Comparison of ENCODE assay signal across 8 cellular contexts in genomic region chr17:29592850-29593545, GRCh38. TPM values are rescaled to one million over a fixed set of nuclear protein-coding genes. Genes with fewer than 3 reads are reported as not detected.
DNase-seq lines count a peak whose midpoint lies in the region; ATAC-seq, FAIRE-seq and TF ChIP-seq lines count a peak whose summit lies in the region.

Gene ANKRD13B, plus strand, starts transcription at chr17:29593132. Its CDS starts 490 bp downstream, at chr17:29593622.

- FAIRE-seq in A549 (lab: Jason Lieb, UNC) = no peak
- no peak for FAIRE-seq in RCC 7860 (lab: Jason Lieb, UNC)

- no peak for TF ChIP-seq RAD21 in A549 (conservative IDR thresholded peaks at IDR 0.05 in 1 of 2, IDR thresholded peaks at IDR 0.05 in 1 of 2)

- TF ChIP-seq POLR2A in A549 (IDR thresholded peaks at IDR 0.05; ENCODE audit: low read length) = peak; percentile 15; the same call in 1 of the 2 replicates

- 2% methylated on average over 12 of the region's 94 CpGs for whole genome bisulfite sequencing in A549 (ENCODE audit: missing lambda C conversion rate)

- no peaks in the 10 kb centered on the region for H3K27me3 Mint-ChIP-seq in activated naive CD4-positive, alpha-beta T cell treated with anti-CD3 and anti-CD28 coated beads, Interleukin-2, amount 50 U/mL, for 24 hours

- H3K4me1 ChIP-seq in A549 (peaks cover 41% of the 10 kb centered on the region), right atrium auricular region (peaks cover 0 to 69% of the 10 kb centered on the region in 2 donors)

- no peaks in the 10 kb centered on the region for H3K36me3 Mint-ChIP-seq in activated naive CD4-positive, alpha-beta T cell treated with anti-CD3 and anti-CD28 coated beads, Interleukin-2, amount 50 U/mL, for 24 hours

- TF ChIP-seq CTCF in A549 (IDR thresholded peaks at IDR 0.05) = no peak
- TF ChIP-seq CTCF in GM12865 (IDR thresholded peaks at IDR 0.05; ENCODE audit: insufficient read depth, low read depth, low read length, missing control alignments) = no peak
- TF ChIP-seq CTCF in right atrium auricular region (IDR thresholded peaks at IDR 0.05) = no peak

- H3K27me3 ChIP-seq in right atrium auricular region = no peaks in the 10 kb centered on the region

- H3K4me3 Mint-ChIP-seq in activated naive CD4-positive, alpha-beta T cell treated with anti-CD3 and anti-CD28 coated beads, Interleukin-2, amount 50 U/mL, for 24 hours = peak within 1 kb of the TSS; percentile 80

- H3K27ac ChIP-seq in A549 = peak within 1 kb of the TSS; percentile 95 to 96
- H3K27ac ChIP-seq in right atrium auricular region = peak within 1 kb of the TSS; percentile 84 to 89

- H3K9me3 Mint-ChIP-seq in activated naive CD4-positive, alpha-beta T cell treated with anti-CD3 and anti-CD28 coated beads, Interleukin-2, amount 50 U/mL, for 24 hours = no peaks in the 10 kb centered on the region

- DNase-seq in A549 (ENCODE audit: low read depth in 1 of 2, low spot score in 1 of 2) = peak in 1 of 2 experiments; percentile 66
- peak; percentile 55 for DNase-seq in GM12865 (ENCODE audit: low read depth)
- DNase-seq in NCI-H524 (lab: John Stamatoyannopoulos, UW) = peak; percentile 90 to 96
- DNase-seq in right atrium auricular region (ENCODE audit: low spot score) = no peak
- no peak for DNase-seq in pulmonary artery endothelial cell (ENCODE audit: low read depth, low spot score)
- DNase-seq in RCC 7860 (ENCODE audit: low spot score) = no peak

- no peak for TF ChIP-seq EP300 in A549 (IDR thresholded peaks at IDR 0.05)

- no peaks in the 10 kb centered on the region for H3K9me3 ChIP-seq in A549
- H3K9me3 ChIP-seq in right atrium auricular region = no peaks in the 10 kb centered on the region

- peak within 1 kb of the TSS; percentile 41 for H3K27ac Mint-ChIP-seq in activated naive CD4-positive, alpha-beta T cell treated with anti-CD3 and anti-CD28 coated beads, Interleukin-2, amount 50 U/mL, for 24 hours

- H3K4me3 ChIP-seq in A549 (peak within 1 kb of the TSS; percentile 82), GM12865 (ENCODE audit: low read depth, low read length) (peak within 1 kb of the TSS; percentile 44), right atrium auricular region (peak within 1 kb of the TSS; percentile 65 to 73)

- peak within 1 kb of the TSS; percentile 95 for H3K4me2 ChIP-seq in A549

- POLR2A ChIA-PET in A549 (lab: Yijun Ruan, JAX) = interaction anchor here (0.5 to 3.0 kb wide), 8 partner anchors 9 to 642 kb away, joined by 3 to 21 read pairs (median 4); partner anchors contain the start of genes ABHD15, NUFIP2, PHF12 and TP53I13

- H3K4me1 Mint-ChIP-seq in activated naive CD4-positive, alpha-beta T cell treated with anti-CD3 and anti-CD28 coated beads, Interleukin-2, amount 50 U/mL, for 24 hours = peaks cover 42% of the 10 kb centered on the region

- ATAC-seq in A549 (peak in 1 of 2 experiments; percentile 9; a peak in 2 of 6 replicates), HG03045 (IDR thresholded peaks at IDR 0.05; ENCODE audit: unreplicated experiment) (no peak)

- CTCF ChIA-PET in A549 (lab: Yijun Ruan, JAX) = interaction anchor here (0.6 to 11.5 kb wide), 24 partner anchors 8 to 640 kb away, joined by 3 to 474 read pairs (median 4); partner anchors contain the start of genes ABHD15 and TP53I13

- H3K36me3 ChIP-seq in right atrium auricular region = no peaks in the 10 kb centered on the region

TF ChIP-seq in A549, 52 proteins besides CTCF, POLR2A, EP300 and RAD21:
- TF ChIP-seq FOXS1 (CRISPR knock-in tag; IDR thresholded peaks at IDR 0.05) (no peak), MAX (IDR thresholded peaks at IDR 0.05) (peak; percentile 34; the same call in 1 of the 2 replicates), HOXB5 (CRISPR knock-in tag; IDR thresholded peaks at IDR 0.05) (no peak), SREBF2 (IDR thresholded peaks at IDR 0.05) (no peak), REST (IDR thresholded peaks at IDR 0.05) (peak; percentile 28; the same call in 1 of the 2 replicates), HES2 (IDR thresholded peaks at IDR 0.05) (no peak), HEYL (CRISPR knock-in tag; IDR thresholded peaks at IDR 0.05) (no peak), ZSCAN20 (CRISPR knock-in tag; IDR thresholded peaks at IDR 0.05) (no peak), MAFK (IDR thresholded peaks at IDR 0.05; ENCODE audit: partially characterized antibody) (no peak), E2F6 (IDR thresholded peaks at IDR 0.05; ENCODE audit: borderline replicate concordance, low read depth) (no peak), BCL3 (IDR thresholded peaks at IDR 0.05) (no peak), ZC3H11A (IDR thresholded peaks at IDR 0.05) (no peak), MAZ (IDR thresholded peaks at IDR 0.05; ENCODE audit: borderline replicate concordance, low read depth, low read length) (no peak), CHD4 (IDR thresholded peaks at IDR 0.05; ENCODE audit: borderline replicate concordance) (0 out of 2 replicates have a peak, but pooled peaks have one; percentile 37), HMGXB4 (CRISPR knock-in tag; IDR thresholded peaks at IDR 0.05; ENCODE audit: borderline replicate concordance) (no peak)

RNA-seq across cellular contexts. Expression of gene ANKRD13B, which starts in this region (rescaled TPM):
- polyA plus RNA-seq in A549 (2011; rRNA removed) = 4.0 and 4.5 TPM in 2 replicates
- 16.3 and 21.8 TPM in 2 replicates for polyA plus RNA-seq in A549 (2012; cell fraction: cytosol; rRNA removed)
- polyA plus RNA-seq in A549 (2012; cell fraction: nucleus; rRNA removed) = 84.1 and 142 TPM in 2 replicates
- polyA plus RNA-seq in A549 (2017; fragmentation: RNase III; extraction: RNeasy Plus Mini Kit Qiagen cat#74134 plus additional on column Dnase treatment) = 15.3 to 17.8 TPM (median 16.4 TPM) in 3 replicates
- 9.2 and 10.1 TPM in 2 replicates for polyA minus RNA-seq in A549 (2011; rRNA and poly(A)+ RNA removed)
- 1 to 10 TPM; 6.6 to 8.3 TPM for total RNA-seq in right atrium auricular region
- total RNA-seq in pulmonary artery endothelial cell = 12.3 and 19.1 TPM in 2 replicates

Comparison
In these comparisons a context has a peak if more than half of its experiments do, and no peak if none do; other contexts are left out.
1. DNase-seq: peak in GM12865 (single experiment) and NCI-H524 (2 of 2); none in right atrium auricular region (single experiment), pulmonary artery endothelial cell (single experiment) and RCC 7860 (single experiment).
2. Peak in every context shown above with its lines, with median percentiles within 50 percentile points of each other: H3K4me3 ChIP-seq.